8 cellular contexts compared by ENCODE assay signal in genomic region chr6:47413752-47414516, GRCh38.
DNase-seq lines count a peak whose midpoint lies in the region; ATAC-seq and TF ChIP-seq lines count a peak whose summit lies in the region.

No MANE protein-coding gene starts in this region.

- peak overlapping the region; percentile 44 for H3K4me3 ChIP-seq in Caco-2 (ENCODE audit: low read depth, low read length)

- peak overlapping the region; percentile 76 for H3K27ac Mint-ChIP-seq in Caco-2 (ENCODE audit: unreplicated experiment)
- peak overlapping the region; percentile 86 for H3K27ac Mint-ChIP-seq in activated CD8-positive, alpha-beta T cell treated with anti-CD3 and anti-CD28 coated beads, Interleukin-2, amount 10 ng/mL, durations not matched to agents 7 days and 5 days

- H3K36me3 Mint-ChIP-seq in Caco-2 (ENCODE audit: insufficient read depth, unreplicated experiment), result no peaks in the 10 kb centered on the region
- H3K36me3 Mint-ChIP-seq in activated CD8-positive, alpha-beta T cell treated with anti-CD3 and anti-CD28 coated beads, Interleukin-2, amount 10 ng/mL, durations not matched to agents 7 days and 5 days (ENCODE audit: low read depth), result peaks cover 11% of the 10 kb centered on the region

- H3K27me3 Mint-ChIP-seq in Caco-2 (ENCODE audit: insufficient read depth, unreplicated experiment), result no peaks in the 10 kb centered on the region
- peaks cover 4% of the 10 kb centered on the region for H3K27me3 Mint-ChIP-seq in activated CD8-positive, alpha-beta T cell treated with anti-CD3 and anti-CD28 coated beads, Interleukin-2, amount 10 ng/mL, durations not matched to agents 7 days and 5 days (ENCODE audit: low read depth)

- intact Hi-C loops in Caco-2 (cut with micrococcal nuclease; ENCODE audit: unreplicated experiment), result loop anchor here (1.0 to 5.0 kb wide), 8 partner anchors 46 to 366 kb away; no protein-coding TSS in a partner anchor

- ATAC-seq in GM18907 (IDR thresholded peaks at IDR 0.05; ENCODE audit: unreplicated experiment), result peak; percentile 72
- ATAC-seq in HG03103 (IDR thresholded peaks at IDR 0.05; ENCODE audit: low read depth, unreplicated experiment), result peak; percentile 66
- ATAC-seq in activated CD8-positive, alpha-beta T cell treated with anti-CD3 and anti-CD28 coated beads, Interleukin-2, amount 10 ng/mL, durations not matched to agents 7 days and 5 days, result peak; percentile 81
- peak; percentile 86 for ATAC-seq in foreskin keratinocyte
- ATAC-seq in omental fat pad (ENCODE audit: low FRiP score), result peak; percentile 84

- H3K4me1 ChIP-seq in Caco-2, result peaks cover 25% of the 10 kb centered on the region
- H3K4me1 ChIP-seq in foreskin keratinocyte, result peaks cover 6% of the 10 kb centered on the region

- H3K4me3 Mint-ChIP-seq in Caco-2 (ENCODE audit: unreplicated experiment), result peak overlapping the region; percentile 59
- peak overlapping the region; percentile 81 for H3K4me3 Mint-ChIP-seq in activated CD8-positive, alpha-beta T cell treated with anti-CD3 and anti-CD28 coated beads, Interleukin-2, amount 10 ng/mL, durations not matched to agents 7 days and 5 days

- DNase-seq in Caco-2 (peak; percentile 47 to 63), NCI-H446 (lab: John Stamatoyannopoulos, UW) (peak; percentile 48 to 71), foreskin keratinocyte (peak; percentile 32 to 64), omental fat pad (ENCODE audit: low spot score) (no peak), GM19238 (ENCODE audit: insufficient read length, low spot score) (no peak)
- DNase-seq in activated CD8-positive, alpha-beta T cell treated with anti-CD3 and anti-CD28 coated beads, Interleukin-2, amount 10 ng/mL, durations not matched to agents 7 days and 5 days, result peak; percentile 65

- no peaks in the 10 kb centered on the region for H3K36me3 ChIP-seq in Caco-2 (ENCODE audit: control insufficient read depth, insufficient read depth, low read length)

- TF ChIP-seq CTCF in Caco-2 (IDR thresholded peaks at IDR 0.05; ENCODE audit: insufficient read depth in 1 of 2, low read depth in 1 of 2, low read length in 1 of 2, severe bottlenecking in 1 of 2, unreplicated experiment in 1 of 2), result peak; percentile 79 to 82
- peak; percentile 94 for TF ChIP-seq CTCF in foreskin keratinocyte (conservative IDR thresholded peaks at IDR 0.05)
- TF ChIP-seq CTCF in omental fat pad (IDR thresholded peaks at IDR 0.05), result peak in 1 of 3 donors; percentile 26

- H3K27ac ChIP-seq in foreskin keratinocyte, result no peak overlapping the region

- CTCF ChIA-PET in Caco-2 (lab: Charles Lee), result interaction anchor here (0.6 kb wide), 2 partner anchors 69 to 484 kb away, joined by 3 read pairs; no protein-coding TSS in a partner anchor
- CTCF ChIA-PET in activated CD8-positive, alpha-beta T cell treated with anti-CD3 and anti-CD28 coated beads, Interleukin-2, amount 10 ng/mL, durations not matched to agents 7 days and 5 days (lab: Charles Lee), result interaction anchor here (0.8 to 4.3 kb wide), 24 partner anchors 9 to 373 kb away, joined by 3 to 63 read pairs (median 4); partner anchors contain the start of gene CD2AP

- POLR2A ChIA-PET in Caco-2 (lab: Charles Lee), result interaction anchor here (0.6 to 1.1 kb wide), 2 partner anchors 51 to 64 kb away, joined by 3 to 10 read pairs; partner anchors contain the start of gene CD2AP
- POLR2A ChIA-PET in activated CD8-positive, alpha-beta T cell treated with anti-CD3 and anti-CD28 coated beads, Interleukin-2, amount 10 ng/mL, durations not matched to agents 7 days and 5 days (lab: Charles Lee), result interaction anchor here (0.8 to 4.6 kb wide), 6 partner anchors 14 to 217 kb away, joined by 3 to 74 read pairs (median 3); partner anchors contain the start of gene CD2AP

- no peaks in the 10 kb centered on the region for H3K9me3 Mint-ChIP-seq in Caco-2 (ENCODE audit: unreplicated experiment)
- peaks cover 12% of the 10 kb centered on the region for H3K9me3 Mint-ChIP-seq in activated CD8-positive, alpha-beta T cell treated with anti-CD3 and anti-CD28 coated beads, Interleukin-2, amount 10 ng/mL, durations not matched to agents 7 days and 5 days (ENCODE audit: insufficient read depth)

- BruUV-seq in Caco-2 (replicated peaks; lab: Mats Ljungman, UMichigan), result no TSS peak

- no peaks in the 10 kb centered on the region for H3K9me3 ChIP-seq in Caco-2

- no peaks in the 10 kb centered on the region for H3K27me3 ChIP-seq in Caco-2 (replicated peaks; ENCODE audit: control insufficient read depth, insufficient read depth, low read length)
- H3K27me3 ChIP-seq in foreskin keratinocyte, result no peaks in the 10 kb centered on the region

- H3K4me1 Mint-ChIP-seq in Caco-2 (ENCODE audit: low read depth, unreplicated experiment), result peaks cover 19% of the 10 kb centered on the region
- H3K4me1 Mint-ChIP-seq in activated CD8-positive, alpha-beta T cell treated with anti-CD3 and anti-CD28 coated beads, Interleukin-2, amount 10 ng/mL, durations not matched to agents 7 days and 5 days (ENCODE audit: low read depth), result peaks cover 24% of the 10 kb centered on the region

Comparison
In these comparisons a context has a peak if more than half of its experiments do, and no peak if none do; other contexts are left out.
1. DNase-seq: peak in Caco-2 (2 of 2), NCI-H446 (2 of 2), activated CD8-positive, alpha-beta T cell treated with anti-CD3 and anti-CD28 coated beads, Interleukin-2, amount 10 ng/mL, durations not matched to agents 7 days and 5 days (single experiment) and foreskin keratinocyte (2 of 2); none in omental fat pad (single experiment) and GM19238 (single experiment).
2. Peak in every context shown above with its lines, with median percentiles within 50 percentile points of each other: ATAC-seq.